8 cellular contexts compared by ENCODE assay signal in the genomic region with DNA sequence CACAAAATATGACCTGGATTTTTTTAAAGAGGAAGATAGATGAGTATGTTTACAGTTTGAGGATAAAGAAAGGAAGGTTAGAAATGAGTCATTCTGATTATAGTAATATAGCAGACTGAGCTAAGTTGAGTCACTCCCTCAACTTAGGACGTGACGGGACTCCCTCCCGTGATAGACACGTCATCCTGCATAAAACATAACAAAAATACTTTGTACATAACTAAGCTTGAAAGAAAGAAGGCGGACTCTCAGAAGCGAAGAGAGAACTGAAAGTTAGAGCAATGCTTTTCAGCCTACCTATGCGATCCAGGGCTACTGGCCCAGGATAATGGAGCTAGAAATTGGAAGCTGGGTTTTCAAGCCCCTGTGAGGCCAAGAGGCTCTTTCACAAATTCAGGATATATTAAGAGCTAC.
DNase-seq lines count a peak whose midpoint lies in the region; ATAC-seq, FAIRE-seq and TF ChIP-seq lines count a peak whose summit lies in the region.

No MANE protein-coding gene starts in this region.

- TF ChIP-seq CTCF in D721Med (IDR thresholded peaks at IDR 0.05; ENCODE audit: insufficient read depth, missing control alignments), result no peak

- peak; percentile 13 for DNase-seq in GM19238 (ENCODE audit: insufficient read length, low spot score)
- DNase-seq in T1000 (lab: John Stamatoyannopoulos, UW), result peak; percentile 21
- DNase-seq in epidermal melanocyte (ENCODE audit: insufficient read length, low spot score), result peak; percentile 17
- DNase-seq in stimulated activated CD4-positive, alpha-beta T cell treated with anti-CD3 and anti-CD28 coated beads, Interleukin-15, amount 100 ng/mL, for 24 hours, result peak; percentile 59
- no peak for DNase-seq in D721Med (ENCODE audit: insufficient read length, low spot score)
- DNase-seq in UCSD-AML1 (lab: John Stamatoyannopoulos, UW; ENCODE audit: unreplicated experiment), result no peak

- H3K27me3 ChIP-seq in ACC112 (ENCODE audit: insufficient read depth, low read length), result no peaks in the 10 kb centered on the region

- H3K36me3 ChIP-seq in ACC112 (ENCODE audit: insufficient read depth, low read length), result no peaks in the 10 kb centered on the region

- peaks cover 12% of the 10 kb centered on the region for H3K4me1 ChIP-seq in ACC112 (ENCODE audit: control insufficient read depth, insufficient read depth, low read length, unreplicated experiment)

- peak overlapping the region; percentile 69 for H3K4me3 ChIP-seq in ACC112 (ENCODE audit: low read depth, low read length)

- ATAC-seq in HG03196 (IDR thresholded peaks at IDR 0.05; ENCODE audit: unreplicated experiment), result peak; percentile 86

- no peaks in the 10 kb centered on the region for H3K79me2 ChIP-seq in ACC112 (ENCODE audit: control insufficient read depth, insufficient read depth, low read length, unreplicated experiment)

- no peak for FAIRE-seq in D721Med (lab: Jason Lieb, UNC)

- peak overlapping the region; percentile 92 for H3K27ac ChIP-seq in ACC112 (ENCODE audit: low read depth, low read length)

- peak overlapping the region; percentile 3 for H2AFZ ChIP-seq in ACC112 (ENCODE audit: low read length, unreplicated experiment)

Comparison
In these comparisons a context has a peak if more than half of its experiments do, and no peak if none do; other contexts are left out.
1. DNase-seq: peak in GM19238 (single experiment), T1000 (single experiment), epidermal melanocyte (single experiment) and stimulated activated CD4-positive, alpha-beta T cell treated with anti-CD3 and anti-CD28 coated beads, Interleukin-15, amount 100 ng/mL, for 24 hours (single experiment); none in D721Med (single experiment) and UCSD-AML1 (single experiment).